Comparison of ENCODE assay signal across 1 cellular context in the genomic region with DNA sequence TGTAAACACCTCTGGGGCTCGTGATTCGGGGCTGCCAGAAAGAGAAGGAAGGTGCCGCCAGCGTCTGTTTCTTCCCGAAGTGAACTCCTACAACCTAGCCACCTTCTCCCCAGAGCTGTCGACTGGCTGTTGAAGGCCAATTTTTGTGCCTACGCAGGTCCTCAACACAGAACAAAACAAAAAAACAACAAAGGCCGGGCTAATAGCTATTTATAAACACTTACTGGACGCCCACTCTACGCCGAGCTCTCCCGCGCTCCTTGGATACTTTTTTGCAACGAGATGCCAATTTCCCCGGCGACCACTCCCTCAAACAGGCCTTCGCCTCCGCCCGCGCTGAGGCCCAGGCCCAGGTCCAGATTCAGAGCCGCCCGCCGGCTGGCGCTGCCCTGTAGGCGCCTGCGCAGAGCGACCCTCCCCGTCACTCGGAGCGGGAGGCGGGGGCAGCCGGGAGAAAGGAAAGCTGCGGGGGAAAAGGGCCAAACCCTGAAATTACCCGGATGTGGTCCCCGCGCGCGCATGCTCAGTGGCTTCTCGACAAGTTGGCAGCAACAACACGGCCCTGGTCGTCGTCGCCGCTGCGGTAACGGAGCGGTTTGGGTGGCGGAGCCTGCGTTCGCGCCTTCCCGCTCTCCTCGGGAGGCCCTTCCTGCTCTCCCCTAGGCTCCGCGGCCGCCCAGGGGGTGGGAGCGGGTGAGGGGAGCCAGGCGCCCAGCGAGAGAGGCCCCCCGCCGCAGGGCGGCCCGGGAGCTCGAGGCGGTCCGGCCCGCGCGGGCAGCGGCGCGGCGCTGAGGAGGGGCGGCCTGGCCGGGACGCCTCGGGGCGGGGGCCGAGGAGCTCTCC.
TF ChIP-seq lines count a peak whose summit lies in the region.

A gene (plus strand): TSS at position 520 of the 843 bp plus-strand sequence. CDS start 16,834 bp downstream, outside the sequence.

TF ChIP-seq in HepG2, 621 proteins besides CTCF, POLR2A, EP300 and RAD21 (continued from another document and continues in another):
- TF ChIP-seq, protein P1, sequence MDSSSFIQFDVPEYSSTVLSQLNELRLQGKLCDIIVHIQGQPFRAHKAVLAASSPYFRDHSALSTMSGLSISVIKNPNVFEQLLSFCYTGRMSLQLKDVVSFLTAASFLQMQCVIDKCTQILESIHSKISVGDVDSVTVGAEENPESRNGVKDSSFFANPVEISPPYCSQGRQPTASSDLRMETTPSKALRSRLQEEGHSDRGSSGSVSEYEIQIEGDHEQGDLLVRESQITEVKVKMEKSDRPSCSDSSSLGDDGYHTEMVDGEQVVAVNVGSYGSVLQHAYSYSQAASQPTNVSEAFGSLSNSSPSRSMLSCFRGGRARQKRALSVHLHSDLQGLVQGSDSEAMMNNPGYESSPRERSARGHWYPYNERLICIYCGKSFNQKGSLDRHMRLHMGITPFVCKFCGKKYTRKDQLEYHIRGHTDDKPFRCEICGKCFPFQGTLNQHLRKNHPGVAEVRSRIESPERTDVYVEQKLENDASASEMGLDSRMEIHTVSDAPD (CRISPR knock-in tag; IDR thresholded peaks at IDR 0.05) = no peak
- TF ChIP-seq RCOR2 (CRISPR knock-in tag; IDR thresholded peaks at IDR 0.05) = no peak
- TF ChIP-seq, protein P2, sequence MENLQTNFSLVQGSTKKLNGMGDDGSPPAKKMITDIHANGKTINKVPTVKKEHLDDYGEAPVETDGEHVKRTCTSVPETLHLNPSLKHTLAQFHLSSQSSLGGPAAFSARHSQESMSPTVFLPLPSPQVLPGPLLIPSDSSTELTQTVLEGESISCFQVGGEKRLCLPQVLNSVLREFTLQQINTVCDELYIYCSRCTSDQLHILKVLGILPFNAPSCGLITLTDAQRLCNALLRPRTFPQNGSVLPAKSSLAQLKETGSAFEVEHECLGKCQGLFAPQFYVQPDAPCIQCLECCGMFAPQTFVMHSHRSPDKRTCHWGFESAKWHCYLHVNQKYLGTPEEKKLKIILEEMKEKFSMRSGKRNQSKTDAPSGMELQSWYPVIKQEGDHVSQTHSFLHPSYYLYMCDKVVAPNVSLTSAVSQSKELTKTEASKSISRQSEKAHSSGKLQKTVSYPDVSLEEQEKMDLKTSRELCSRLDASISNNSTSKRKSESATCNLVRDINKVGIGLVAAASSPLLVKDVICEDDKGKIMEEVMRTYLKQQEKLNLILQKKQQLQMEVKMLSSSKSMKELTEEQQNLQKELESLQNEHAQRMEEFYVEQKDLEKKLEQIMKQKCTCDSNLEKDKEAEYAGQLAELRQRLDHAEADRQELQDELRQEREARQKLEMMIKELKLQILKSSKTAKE (CRISPR knock-in tag; IDR thresholded peaks at IDR 0.05; ENCODE audit: borderline replicate concordance) = no peak
- TF ChIP-seq STAT5B (CRISPR knock-in tag; IDR thresholded peaks at IDR 0.05) = no peak
- TF ChIP-seq POGZ (CRISPR knock-in tag; IDR thresholded peaks at IDR 0.05) = peak; percentile 25; the same call in 1 of the 2 replicates
- no peak for TF ChIP-seq MLLT10 (CRISPR knock-in tag; IDR thresholded peaks at IDR 0.05)
- TF ChIP-seq ZNF678 (CRISPR knock-in tag; IDR thresholded peaks at IDR 0.05) = no peak
- TF ChIP-seq, protein P3, sequence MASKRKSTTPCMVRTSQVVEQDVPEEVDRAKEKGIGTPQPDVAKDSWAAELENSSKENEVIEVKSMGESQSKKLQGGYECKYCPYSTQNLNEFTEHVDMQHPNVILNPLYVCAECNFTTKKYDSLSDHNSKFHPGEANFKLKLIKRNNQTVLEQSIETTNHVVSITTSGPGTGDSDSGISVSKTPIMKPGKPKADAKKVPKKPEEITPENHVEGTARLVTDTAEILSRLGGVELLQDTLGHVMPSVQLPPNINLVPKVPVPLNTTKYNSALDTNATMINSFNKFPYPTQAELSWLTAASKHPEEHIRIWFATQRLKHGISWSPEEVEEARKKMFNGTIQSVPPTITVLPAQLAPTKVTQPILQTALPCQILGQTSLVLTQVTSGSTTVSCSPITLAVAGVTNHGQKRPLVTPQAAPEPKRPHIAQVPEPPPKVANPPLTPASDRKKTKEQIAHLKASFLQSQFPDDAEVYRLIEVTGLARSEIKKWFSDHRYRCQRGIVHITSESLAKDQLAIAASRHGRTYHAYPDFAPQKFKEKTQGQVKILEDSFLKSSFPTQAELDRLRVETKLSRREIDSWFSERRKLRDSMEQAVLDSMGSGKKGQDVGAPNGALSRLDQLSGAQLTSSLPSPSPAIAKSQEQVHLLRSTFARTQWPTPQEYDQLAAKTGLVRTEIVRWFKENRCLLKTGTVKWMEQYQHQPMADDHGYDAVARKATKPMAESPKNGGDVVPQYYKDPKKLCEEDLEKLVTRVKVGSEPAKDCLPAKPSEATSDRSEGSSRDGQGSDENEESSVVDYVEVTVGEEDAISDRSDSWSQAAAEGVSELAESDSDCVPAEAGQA (IDR thresholded peaks at IDR 0.05; ENCODE audit: low read depth) = no peak
- TF ChIP-seq, protein P3 (CRISPR knock-in tag; IDR thresholded peaks at IDR 0.05; ENCODE audit: borderline replicate concordance) = no peak
- TF ChIP-seq ZNF569 (CRISPR knock-in tag; IDR thresholded peaks at IDR 0.05; ENCODE audit: borderline replicate concordance) = no peak
- no peak for TF ChIP-seq JUN (CRISPR knock-in tag; IDR thresholded peaks at IDR 0.05)
- no peak; the same call in 1 of the 2 replicates for TF ChIP-seq AHR (CRISPR knock-in tag; IDR thresholded peaks at IDR 0.05)
- no peak for TF ChIP-seq ZBTB42 (CRISPR knock-in tag; IDR thresholded peaks at IDR 0.05)
- TF ChIP-seq SRY (CRISPR knock-in tag; IDR thresholded peaks at IDR 0.05) = peak; percentile 52; the same call in 1 of the 2 replicates
- TF ChIP-seq ZNF549 (CRISPR knock-in tag; IDR thresholded peaks at IDR 0.05) = no peak
- TF ChIP-seq, protein P4, sequence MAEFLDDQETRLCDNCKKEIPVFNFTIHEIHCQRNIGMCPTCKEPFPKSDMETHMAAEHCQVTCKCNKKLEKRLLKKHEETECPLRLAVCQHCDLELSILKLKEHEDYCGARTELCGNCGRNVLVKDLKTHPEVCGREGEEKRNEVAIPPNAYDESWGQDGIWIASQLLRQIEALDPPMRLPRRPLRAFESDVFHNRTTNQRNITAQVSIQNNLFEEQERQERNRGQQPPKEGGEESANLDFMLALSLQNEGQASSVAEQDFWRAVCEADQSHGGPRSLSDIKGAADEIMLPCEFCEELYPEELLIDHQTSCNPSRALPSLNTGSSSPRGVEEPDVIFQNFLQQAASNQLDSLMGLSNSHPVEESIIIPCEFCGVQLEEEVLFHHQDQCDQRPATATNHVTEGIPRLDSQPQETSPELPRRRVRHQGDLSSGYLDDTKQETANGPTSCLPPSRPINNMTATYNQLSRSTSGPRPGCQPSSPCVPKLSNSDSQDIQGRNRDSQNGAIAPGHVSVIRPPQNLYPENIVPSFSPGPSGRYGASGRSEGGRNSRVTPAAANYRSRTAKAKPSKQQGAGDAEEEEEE (CRISPR knock-in tag; IDR thresholded peaks at IDR 0.05; ENCODE audit: borderline replicate concordance) = no peak
- TF ChIP-seq PITX1 (CRISPR knock-in tag; IDR thresholded peaks at IDR 0.05) = 0 out of 2 replicates have a peak, but pooled peaks have one; percentile 24
- TF ChIP-seq, protein P5, sequence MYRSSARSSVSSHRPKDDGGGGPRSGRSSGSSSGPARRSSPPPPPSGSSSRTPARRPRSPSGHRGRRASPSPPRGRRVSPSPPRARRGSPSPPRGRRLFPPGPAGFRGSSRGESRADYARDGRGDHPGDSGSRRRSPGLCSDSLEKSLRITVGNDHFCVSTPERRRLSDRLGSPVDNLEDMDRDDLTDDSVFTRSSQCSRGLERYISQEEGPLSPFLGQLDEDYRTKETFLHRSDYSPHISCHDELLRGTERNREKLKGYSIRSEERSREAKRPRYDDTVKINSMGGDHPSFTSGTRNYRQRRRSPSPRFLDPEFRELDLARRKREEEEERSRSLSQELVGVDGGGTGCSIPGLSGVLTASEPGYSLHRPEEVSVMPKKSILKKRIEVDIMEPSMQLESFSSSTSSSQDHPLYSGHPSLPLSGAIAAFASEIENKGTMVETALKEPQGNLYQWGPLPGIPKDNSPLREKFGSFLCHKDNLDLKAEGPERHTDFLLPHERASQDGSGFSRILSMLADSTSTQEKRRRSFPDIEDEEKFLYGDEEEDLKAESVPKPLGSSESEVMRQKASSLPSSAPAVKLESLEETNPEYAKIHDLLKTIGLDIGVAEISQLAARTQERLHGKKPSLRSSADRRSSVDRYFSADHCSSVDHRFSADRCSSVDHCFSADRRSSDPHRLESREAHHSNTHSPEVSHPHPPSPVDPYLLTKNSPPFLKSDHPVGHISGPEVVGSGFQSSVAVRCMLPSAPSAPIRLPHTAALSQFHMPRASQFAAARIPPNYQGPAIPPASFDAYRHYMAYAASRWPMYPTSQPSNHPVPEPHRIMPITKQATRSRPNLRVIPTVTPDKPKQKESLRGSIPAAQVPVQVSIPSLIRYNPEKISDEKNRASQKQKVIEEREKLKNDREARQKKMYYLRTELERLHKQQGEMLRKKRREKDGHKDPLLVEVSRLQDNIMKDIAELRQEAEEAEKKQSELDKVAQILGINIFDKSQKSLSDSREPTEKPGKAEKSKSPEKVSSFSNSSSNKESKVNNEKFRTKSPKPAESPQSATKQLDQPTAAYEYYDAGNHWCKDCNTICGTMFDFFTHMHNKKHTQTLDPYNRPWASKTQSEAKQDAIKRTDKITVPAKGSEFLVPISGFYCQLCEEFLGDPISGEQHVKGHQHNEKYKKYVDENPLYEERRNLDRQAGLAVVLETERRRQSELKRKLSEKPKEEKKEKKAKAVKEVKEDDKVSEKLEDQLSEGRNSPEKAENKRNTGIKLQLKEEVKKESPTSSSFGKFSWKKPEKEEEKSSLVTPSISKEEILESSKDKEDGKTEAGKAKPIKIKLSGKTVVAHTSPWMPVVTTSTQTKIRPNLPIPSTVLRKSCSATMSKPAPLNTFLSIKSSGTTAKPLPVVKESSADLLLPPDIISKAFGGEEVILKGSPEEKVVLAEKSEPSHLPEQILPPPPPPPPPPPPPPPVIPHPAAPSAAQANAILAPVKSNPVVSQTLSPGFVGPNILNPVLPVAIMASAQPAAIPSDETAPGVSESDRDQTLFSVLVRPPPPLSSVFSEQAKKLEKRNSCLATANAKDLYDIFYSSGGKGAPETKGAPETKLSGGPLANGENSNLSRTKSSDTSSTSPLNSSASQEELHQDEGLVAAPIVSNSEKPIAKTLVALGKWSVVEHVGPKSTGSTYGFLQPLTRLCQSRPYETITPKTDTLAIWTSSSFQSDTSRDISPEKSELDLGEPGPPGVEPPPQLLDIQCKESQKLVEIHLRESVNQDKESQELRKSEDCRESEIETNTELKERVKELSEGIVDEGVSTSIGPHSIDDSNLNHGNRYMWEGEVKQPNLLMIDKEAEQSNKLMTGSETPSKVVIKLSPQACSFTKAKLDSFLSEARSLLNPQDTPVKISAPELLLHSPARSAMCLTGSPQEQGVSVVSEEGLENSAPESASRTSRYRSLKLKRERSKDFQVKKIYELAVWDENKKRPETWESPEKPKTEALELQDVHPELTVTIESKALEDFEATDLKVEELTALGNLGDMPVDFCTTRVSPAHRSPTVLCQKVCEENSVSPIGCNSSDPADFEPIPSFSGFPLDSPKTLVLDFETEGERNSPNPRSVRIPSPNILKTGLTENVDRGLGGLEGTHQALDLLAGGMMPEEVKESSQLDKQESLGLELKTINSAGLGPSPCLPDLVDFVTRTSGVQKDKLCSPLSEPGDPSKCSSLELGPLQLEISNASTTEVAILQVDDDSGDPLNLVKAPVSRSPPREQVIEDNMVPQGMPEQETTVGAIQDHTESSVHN (CRISPR knock-in tag; IDR thresholded peaks at IDR 0.05) = no peak
- TF ChIP-seq SAFB2 (CRISPR knock-in tag; IDR thresholded peaks at IDR 0.05; ENCODE audit: borderline replicate concordance, low read depth) = 0 out of 2 replicates have a peak, but pooled peaks have one; percentile 1
- TF ChIP-seq ZNF550 (CRISPR knock-in tag; IDR thresholded peaks at IDR 0.05; ENCODE audit: borderline replicate concordance) = no peak
- no peak; the same call in 1 of the 2 replicates for TF ChIP-seq SALL2 (CRISPR knock-in tag; IDR thresholded peaks at IDR 0.05)
- no peak for TF ChIP-seq ZNF207 (IDR thresholded peaks at IDR 0.05; ENCODE audit: borderline replicate concordance)
- no peak for TF ChIP-seq SRSF4 (IDR thresholded peaks at IDR 0.05; ENCODE audit: low read depth, low read length, poor library complexity, severe bottlenecking)
- no peak for TF ChIP-seq TOPORS (CRISPR knock-in tag; IDR thresholded peaks at IDR 0.05)
- TF ChIP-seq RARG (CRISPR knock-in tag; IDR thresholded peaks at IDR 0.05; ENCODE audit: low read depth) = no peak
- TF ChIP-seq NCOA5 (CRISPR knock-in tag; IDR thresholded peaks at IDR 0.05) = no peak
- TF ChIP-seq, protein P6, sequence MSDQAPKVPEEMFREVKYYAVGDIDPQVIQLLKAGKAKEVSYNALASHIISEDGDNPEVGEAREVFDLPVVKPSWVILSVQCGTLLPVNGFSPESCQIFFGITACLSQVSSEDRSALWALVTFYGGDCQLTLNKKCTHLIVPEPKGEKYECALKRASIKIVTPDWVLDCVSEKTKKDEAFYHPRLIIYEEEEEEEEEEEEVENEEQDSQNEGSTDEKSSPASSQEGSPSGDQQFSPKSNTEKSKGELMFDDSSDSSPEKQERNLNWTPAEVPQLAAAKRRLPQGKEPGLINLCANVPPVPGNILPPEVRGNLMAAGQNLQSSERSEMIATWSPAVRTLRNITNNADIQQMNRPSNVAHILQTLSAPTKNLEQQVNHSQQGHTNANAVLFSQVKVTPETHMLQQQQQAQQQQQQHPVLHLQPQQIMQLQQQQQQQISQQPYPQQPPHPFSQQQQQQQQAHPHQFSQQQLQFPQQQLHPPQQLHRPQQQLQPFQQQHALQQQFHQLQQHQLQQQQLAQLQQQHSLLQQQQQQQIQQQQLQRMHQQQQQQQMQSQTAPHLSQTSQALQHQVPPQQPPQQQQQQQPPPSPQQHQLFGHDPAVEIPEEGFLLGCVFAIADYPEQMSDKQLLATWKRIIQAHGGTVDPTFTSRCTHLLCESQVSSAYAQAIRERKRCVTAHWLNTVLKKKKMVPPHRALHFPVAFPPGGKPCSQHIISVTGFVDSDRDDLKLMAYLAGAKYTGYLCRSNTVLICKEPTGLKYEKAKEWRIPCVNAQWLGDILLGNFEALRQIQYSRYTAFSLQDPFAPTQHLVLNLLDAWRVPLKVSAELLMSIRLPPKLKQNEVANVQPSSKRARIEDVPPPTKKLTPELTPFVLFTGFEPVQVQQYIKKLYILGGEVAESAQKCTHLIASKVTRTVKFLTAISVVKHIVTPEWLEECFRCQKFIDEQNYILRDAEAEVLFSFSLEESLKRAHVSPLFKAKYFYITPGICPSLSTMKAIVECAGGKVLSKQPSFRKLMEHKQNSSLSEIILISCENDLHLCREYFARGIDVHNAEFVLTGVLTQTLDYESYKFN (CRISPR knock-in tag; conservative IDR thresholded peaks at IDR 0.05) = no peak
- peak; percentile 83 for TF ChIP-seq DMAP1 (CRISPR knock-in tag; IDR thresholded peaks at IDR 0.05)
- no peak for TF ChIP-seq NFE2L2 (IDR thresholded peaks at IDR 0.05; ENCODE audit: low read length)
